12 cellular contexts compared by ENCODE assay signal in the genomic region with DNA sequence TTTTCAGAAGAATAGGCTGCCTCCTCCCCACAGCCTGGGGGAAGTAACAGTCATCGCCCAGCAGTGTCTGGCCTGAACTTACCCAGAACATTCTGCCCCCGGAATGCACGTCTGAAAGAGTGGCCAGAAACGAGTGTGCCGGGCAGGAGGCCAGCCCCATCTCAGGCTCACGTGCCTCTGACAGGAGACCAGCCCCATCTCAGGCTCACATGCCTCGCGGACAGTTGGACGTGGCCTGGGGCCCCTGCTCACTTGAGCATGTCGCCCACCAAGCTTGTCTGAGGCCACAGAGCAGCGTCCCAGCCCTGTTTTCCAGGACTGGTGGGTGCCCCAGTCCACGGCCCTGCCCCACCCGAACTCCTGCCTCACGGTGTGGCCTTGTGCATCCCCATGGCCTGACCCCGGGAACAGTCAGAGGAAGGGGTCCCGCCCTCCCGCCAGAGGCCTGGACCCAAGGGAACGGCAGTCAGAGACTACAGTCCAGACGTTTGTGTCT. TPM values are rescaled to one million over a fixed set of nuclear protein-coding genes. Genes with fewer than 3 reads are reported as not detected.
DNase-seq lines count a peak whose midpoint lies in the region; ATAC-seq, FAIRE-seq and TF ChIP-seq lines count a peak whose summit lies in the region.
"Had no signal": no experiment of that assay in that cellular context is flagged by ENCODE, and none has a peak within 500 bp of the region (broad histone marks: within the 10 kb centered on the region; RNA-seq: fewer than 3 reads in every experiment).

No MANE protein-coding gene starts in this region.

- no peak overlapping the region for H3K4me3 Mint-ChIP-seq in CD4-positive, alpha-beta T cell
- no peak overlapping the region for H3K4me3 Mint-ChIP-seq in type B pancreatic cell
- H3K4me3 Mint-ChIP-seq: activated naive CD4-positive, alpha-beta T cell treated with anti-CD3 and anti-CD28 coated beads, Interleukin-2, amount 10 ng/mL, durations not matched to agents 7 days and 5 days had no signal

- H3K4me3 ChIP-seq in BE2C (ENCODE audit: low read depth, low read length) (no peak overlapping the region), SU-DHL-6 (ENCODE audit: insufficient read depth, low read length, poor library complexity, severe bottlenecking) (no peak overlapping the region), cardiac muscle cell (no peak overlapping the region)

- peaks cover 17% of the 10 kb centered on the region for H3K36me3 Mint-ChIP-seq in CD4-positive, alpha-beta T cell (ENCODE audit: low read depth)
- no peaks in the 10 kb centered on the region for H3K36me3 Mint-ChIP-seq in type B pancreatic cell

- peak overlapping the region; percentile 17; the same call in 1 of the 2 replicates for H3K9ac ChIP-seq in SU-DHL-6 (ENCODE audit: low read length)

- H3K4me1 ChIP-seq in BE2C = peaks cover 11% of the 10 kb centered on the region
- H3K4me1 ChIP-seq in cardiac muscle cell (ENCODE audit: low read depth) = no peaks in the 10 kb centered on the region

- no peaks in the 10 kb centered on the region for H3K9me3 Mint-ChIP-seq in CD4-positive, alpha-beta T cell
- no peaks in the 10 kb centered on the region for H3K9me3 Mint-ChIP-seq in type B pancreatic cell

- ATAC-seq in CD4-positive, alpha-beta T cell (ENCODE audit: poor library complexity) = no peak

- no peak for FAIRE-seq in D721Med (lab: Jason Lieb, UNC)

- H3K27me3 ChIP-seq in BE2C = peaks cover 9% of the 10 kb centered on the region; the same call in 1 of the 2 replicates
- no peaks in the 10 kb centered on the region for H3K27me3 ChIP-seq in SU-DHL-6 (ENCODE audit: low read length)
- H3K27me3 ChIP-seq in cardiac muscle cell = no peaks in the 10 kb centered on the region
- H3K27me3 ChIP-seq in CD4-positive, alpha-beta T cell (ENCODE audit: control insufficient read depth, insufficient read depth, low read length) = no peaks in the 10 kb centered on the region

- H3F3A ChIP-seq in SU-DHL-6 (ENCODE audit: insufficient read depth) = peaks cover 16% of the 10 kb centered on the region

- H4K20me1 ChIP-seq in SU-DHL-6 (ENCODE audit: low read depth, low read length) = no peaks in the 10 kb centered on the region

- H2AFZ ChIP-seq in SU-DHL-6 (ENCODE audit: low read depth, low read length, severe bottlenecking) = no peak overlapping the region

- H3K36me3 ChIP-seq in BE2C (peaks cover 5% of the 10 kb centered on the region), SU-DHL-6 (ENCODE audit: low read length) (no peaks in the 10 kb centered on the region), cardiac muscle cell (peaks cover 5% of the 10 kb centered on the region)

- no peak overlapping the region for H3K27ac Mint-ChIP-seq in CD4-positive, alpha-beta T cell
- H3K27ac Mint-ChIP-seq in type B pancreatic cell = no peak overlapping the region
- H3K27ac Mint-ChIP-seq: activated naive CD4-positive, alpha-beta T cell treated with anti-CD3 and anti-CD28 coated beads, Interleukin-2, amount 10 ng/mL, durations not matched to agents 7 days and 5 days had no signal

- intact Hi-C loops in CD4-positive, alpha-beta T cell (cut with DNase I, micrococcal nuclease) = loop anchor here in 1 of 2 experiments (5.0 kb wide), 1 partner anchor 78 kb away; no protein-coding TSS in a partner anchor

- H3K4me1 Mint-ChIP-seq in CD4-positive, alpha-beta T cell (ENCODE audit: low read depth) = peaks cover 4% of the 10 kb centered on the region
- peaks cover 9% of the 10 kb centered on the region for H3K4me1 Mint-ChIP-seq in type B pancreatic cell (ENCODE audit: unreplicated experiment)
- H3K4me1 Mint-ChIP-seq: activated naive CD4-positive, alpha-beta T cell treated with anti-CD3 and anti-CD28 coated beads, Interleukin-2, amount 10 ng/mL, durations not matched to agents 7 days and 5 days had no signal

- no peak overlapping the region for H3K27ac ChIP-seq in SU-DHL-6 (ENCODE audit: low read depth, low read length)
- H3K27ac ChIP-seq in cardiac muscle cell = peak overlapping the region; percentile 20
- no peak overlapping the region for H3K27ac ChIP-seq in CD4-positive, alpha-beta T cell (ENCODE audit: low read depth, low read length)

- no peak overlapping the region for H3K4me2 ChIP-seq in SU-DHL-6 (ENCODE audit: low read depth, low read length, poor library complexity, severe bottlenecking)

- no peak for TF ChIP-seq CTCF in BE2C (IDR thresholded peaks at IDR 0.05; ENCODE audit: low read depth, low read length)
- no peak for TF ChIP-seq CTCF in SU-DHL-6 (IDR thresholded peaks at IDR 0.05; ENCODE audit: insufficient read depth, low read length, poor library complexity, severe bottlenecking)
- no peak for TF ChIP-seq CTCF in cardiac muscle cell (IDR thresholded peaks at IDR 0.05; ENCODE audit: low read depth, low read length)
- no peak for TF ChIP-seq CTCF in CD4-positive, alpha-beta T cell (IDR thresholded peaks at IDR 0.05)
- TF ChIP-seq CTCF in type B pancreatic cell (conservative IDR thresholded peaks at IDR 0.05) = no peak
- TF ChIP-seq CTCF in D721Med (IDR thresholded peaks at IDR 0.05; ENCODE audit: insufficient read depth, missing control alignments) = no peak

- no peaks in the 10 kb centered on the region for H3K9me2 ChIP-seq in SU-DHL-6 (replicated peaks; ENCODE audit: insufficient read depth, low read length)

- H3K79me2 ChIP-seq in SU-DHL-6 (ENCODE audit: insufficient read depth, low read length) = no peaks in the 10 kb centered on the region

- H3K27me3 Mint-ChIP-seq in CD4-positive, alpha-beta T cell = no peaks in the 10 kb centered on the region
- H3K27me3 Mint-ChIP-seq in type B pancreatic cell = no peaks in the 10 kb centered on the region
- H3K27me3 Mint-ChIP-seq: activated naive CD4-positive, alpha-beta T cell treated with anti-CD3 and anti-CD28 coated beads, Interleukin-2, amount 10 ng/mL, durations not matched to agents 7 days and 5 days had no signal

- peak; percentile 47 for DNase-seq in BE2C
- peak; percentile 60 to 93 for DNase-seq in cardiac muscle cell (ENCODE audit: low read depth in 1 of 2, low spot score in 1 of 2)
- DNase-seq in pons (ENCODE audit: low spot score) = peak; percentile 18
- DNase-seq in CD4-positive, alpha-beta T cell = no peak
- DNase-seq in type B pancreatic cell (ENCODE audit: extremely low spot score, unreplicated experiment) = no peak
- no peak for DNase-seq in NCI-H2081 (lab: John Stamatoyannopoulos, UW)
- no peak for DNase-seq in D721Med (ENCODE audit: insufficient read length, low spot score)
- DNase-seq: activated naive CD4-positive, alpha-beta T cell treated with anti-CD3 and anti-CD28 coated beads, Interleukin-2, amount 10 ng/mL, durations not matched to agents 7 days and 5 days; NCI-H1694 treated with DMSO at 0.1 percent for 48 hours; stimulated activated CD4-positive, alpha-beta T cell treated with anti-CD3 and anti-CD28 coated beads, Interleukin-1b, Interleukin-23, amount 100 ng/mL, for 48 hours; T-helper 2 cell had no signal

- POLR2A ChIA-PET in CD4-positive, alpha-beta T cell (lab: Charles Lee) = no interaction called here

- CTCF ChIA-PET in CD4-positive, alpha-beta T cell (lab: Charles Lee) = no interaction called here

- H3K9me3 ChIP-seq in BE2C = no peaks in the 10 kb centered on the region
- H3K9me3 ChIP-seq in SU-DHL-6 (ENCODE audit: insufficient read depth, low read length) = peaks cover 5% of the 10 kb centered on the region; the same call in 1 of the 2 replicates
- no peaks in the 10 kb centered on the region for H3K9me3 ChIP-seq in cardiac muscle cell (ENCODE audit: low read depth)
- H3K9me3 ChIP-seq in CD4-positive, alpha-beta T cell (ENCODE audit: control insufficient read depth, low read length) = no peaks in the 10 kb centered on the region

RNA-seq across cellular contexts. Expression of gene CDH15, which starts 16.3 kb away (rescaled TPM):
- polyA plus RNA-seq in BE2C (2012; ENCODE audit: insufficient read depth, insufficient read length, low read depth) = not detected
- 0.92 and 1.5 TPM in 2 replicates for total RNA-seq in cardiac muscle cell
- 0.78 and 1.4 TPM in 2 replicates for polyA plus RNA-seq in cardiac muscle cell
- total RNA-seq in CD4-positive, alpha-beta T cell = not detected
- 5.0 TPM in 1 of 2 replicates, not detected in the other for total RNA-seq in type B pancreatic cell (ENCODE audit: low replicate concordance)

RNA-seq across cellular contexts. Expression of gene SLC22A31, which starts 45.1 kb away (rescaled TPM):
- polyA plus RNA-seq in BE2C (2012; ENCODE audit: insufficient read depth, insufficient read length, low read depth) = not detected
- total RNA-seq in cardiac muscle cell = 3.1 and 39.4 TPM in 2 replicates
- 10.9 and 36.3 TPM in 2 replicates for polyA plus RNA-seq in cardiac muscle cell
- 1 to 10 TPM; 2.1 to 2.9 TPM for total RNA-seq in CD4-positive, alpha-beta T cell
- total RNA-seq in type B pancreatic cell (ENCODE audit: low replicate concordance) = 2.9 and 5.3 TPM in 2 replicates

Comparison
In these comparisons a context has a peak if more than half of its experiments do, and no peak if none do; other contexts are left out.
1. DNase-seq: peak in BE2C (single experiment), cardiac muscle cell (2 of 2) and pons (single experiment); none in CD4-positive, alpha-beta T cell (0 of 10), type B pancreatic cell (single experiment), NCI-H2081 (0 of 2) and D721Med (single experiment).